25 cellular contexts compared by ENCODE assay signal in the genomic region with DNA sequence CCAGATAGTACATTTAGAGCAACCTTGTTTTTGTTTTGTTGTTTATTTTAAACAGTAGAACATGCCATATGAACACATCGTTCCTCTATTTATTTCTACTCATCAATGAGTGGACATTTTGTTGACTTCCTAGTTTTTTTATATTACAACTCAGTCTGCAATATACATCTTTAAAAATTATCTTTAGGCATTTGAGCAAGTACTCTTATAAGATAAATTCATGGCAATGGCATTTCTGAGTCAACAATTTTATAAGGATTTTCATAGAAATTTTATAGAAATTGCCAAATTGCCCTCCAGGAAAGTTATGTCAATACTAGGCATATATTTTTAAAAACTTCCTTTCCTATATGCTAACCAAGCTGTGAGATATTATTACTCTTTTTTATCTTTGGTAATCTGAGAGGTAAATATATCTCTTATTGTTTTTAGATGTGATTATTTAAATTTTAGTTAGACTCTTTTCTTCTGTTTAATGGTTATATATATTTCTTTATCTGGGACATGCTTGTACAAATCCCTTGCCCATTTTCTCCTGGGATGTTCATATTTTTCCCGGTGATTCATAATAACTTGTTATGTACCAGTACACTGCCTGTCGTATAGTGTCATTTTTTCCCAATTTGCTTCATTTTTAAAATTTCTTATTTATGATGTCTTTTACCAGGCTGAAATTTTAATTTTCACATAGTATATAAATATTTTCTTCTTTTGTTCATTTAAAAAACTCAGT.
"Had no signal": no experiment of that assay in that cellular context is flagged by ENCODE, and none has a peak within 500 bp of the region (broad histone marks: within the 10 kb centered on the region; RNA-seq: fewer than 3 reads in every experiment).

No MANE protein-coding gene starts in this region.

- H3K27ac ChIP-seq: colonic mucosa, gastroesophageal sphincter, left ventricle myocardium inferior, lower lobe of right lung, neural progenitor cell, pancreas, testis, tibial nerve, upper lobe of right lung, vagina had no signal

- H3K4me1 ChIP-seq: colonic mucosa, left ventricle myocardium inferior, lower lobe of right lung, neural progenitor cell, pancreas, testis, upper lobe of right lung had no signal

- H3K27me3 ChIP-seq: colonic mucosa, gastroesophageal sphincter, neural progenitor cell, pancreas, testis, tibial nerve, upper lobe of right lung, vagina had no signal

- H3K36me3 ChIP-seq: colonic mucosa, gastroesophageal sphincter, left ventricle myocardium inferior, lower lobe of right lung, neural progenitor cell, pancreas, tibial nerve, upper lobe of right lung, vagina had no signal

- H3K4me2 ChIP-seq: neural progenitor cell had no signal

- DNase-seq: colonic mucosa; effector CD4-positive, alpha-beta T cell; endodermal cell; glutamatergic neuron; immature natural killer cell; kidney; left cardiac atrium; left ventricle myocardium inferior; lower lobe of right lung; mesenchymal stem cell; midbrain; nucleus accumbens; pancreas; right cardiac atrium; stimulated activated CD4-positive, alpha-beta T cell treated with anti-CD3 and anti-CD28 coated beads, Interleukin-4, amount 100 ng/mL, for 1 hour; stimulated activated CD8-positive, alpha-beta memory T cell treated with anti-CD3 and anti-CD28 coated beads, Interleukin-4, amount 100 ng/mL, for 48 hours; testis; upper lobe of right lung had no signal

- H2AFZ ChIP-seq: neural progenitor cell had no signal

- H3K4me3 ChIP-seq: colonic mucosa, gastroesophageal sphincter, left ventricle myocardium inferior, lower lobe of right lung, neural progenitor cell, pancreas, testis, tibial nerve, upper lobe of right lung, vagina had no signal

- H3K9ac ChIP-seq: neural progenitor cell had no signal

- ATAC-seq: esophagus mucosa; gastroesophageal sphincter; left cardiac atrium; lower lobe of right lung; natural killer cell treated with Interleukin-12 subunit alpha and Interleukin-12 subunit beta and Interleukin-15 and Interleukin-18, amount 100 ng/mL, for 72 hours; pancreas; right cardiac atrium; stimulated activated memory B cell treated with anti-CD40 and anti-IgM and Interleukin-4, amounts not matched to agents 10 μg/mL and 1 μg/mL and 100 μg/mL, for 72 hours; upper lobe of right lung had no signal

- H3K9me3 ChIP-seq: colonic mucosa, gastroesophageal sphincter, left ventricle myocardium inferior, lower lobe of right lung, pancreas, testis, tibial nerve, upper lobe of right lung, vagina had no signal
